Comparison of ENCODE assay signal across 8 cellular contexts in genomic region chr19:37078717-37079032, GRCh38. TPM values are rescaled to one million over a fixed set of nuclear protein-coding genes. Genes with fewer than 3 reads are reported as not detected.
DNase-seq lines count a peak whose midpoint lies in the region; ATAC-seq, FAIRE-seq and TF ChIP-seq lines count a peak whose summit lies in the region.

No MANE protein-coding gene starts in this region.

- POLR2A ChIA-PET in HepG2 (lab: Yijun Ruan, JAX), result interaction anchor here (0.7 to 1.8 kb wide), 11 partner anchors 23 to 701 kb away, joined by 3 to 17 read pairs (median 4); partner anchors contain the start of genes ZNF345, ZNF383, ZNF527 and ZNF529

- no peaks in the 10 kb centered on the region for H3K27me3 Mint-ChIP-seq in activated T-cell treated with anti-CD3 and anti-CD28 coated beads, Interleukin-2, amount 50 U/mL, for 4 hours (ENCODE audit: low read depth)

- peak overlapping the region; percentile 83 for H3K4me2 ChIP-seq in HepG2 (ENCODE audit: low read depth, low read length)

- H3K27me3 ChIP-seq in adipocyte (replicated peaks; ENCODE audit: control insufficient read depth, insufficient read depth, low read length) (no peaks in the 10 kb centered on the region), HepG2 (ENCODE audit: control insufficient read depth in 1 of 2, insufficient read depth in 2 of 2, low read length in 2 of 2) (no peaks in the 10 kb centered on the region; a peak in 1 of 5 replicates), thyroid gland (no peaks in the 10 kb centered on the region)

- TF ChIP-seq POLR2A in HepG2 (IDR thresholded peaks at IDR 0.05; ENCODE audit: insufficient read depth in 1 of 2, low read depth in 2 of 2, low read length in 2 of 2) (no peak), thyroid gland (IDR thresholded peaks at IDR 0.05) (no peak), H54 (IDR thresholded peaks at IDR 0.05; ENCODE audit: low read depth, low read length) (no peak)

- peaks cover 14% of the 10 kb centered on the region for H3K4me1 ChIP-seq in adipocyte (ENCODE audit: control insufficient read depth, insufficient read depth, low read length)
- peaks cover 14% of the 10 kb centered on the region for H3K4me1 ChIP-seq in HepG2 (ENCODE audit: insufficient read depth, low read length)
- H3K4me1 ChIP-seq in thyroid gland, result peaks cover 7 to 10% of the 10 kb centered on the region in 2 donors

- CTCF ChIA-PET in HepG2 (lab: Yijun Ruan, JAX; ENCODE audit: low intra/inter-chr PET ratio, low total read pairs), result no interaction called here

- peak overlapping the region; percentile 93 for H3K4me3 Mint-ChIP-seq in activated T-cell treated with anti-CD3 and anti-CD28 coated beads, Interleukin-2, amount 50 U/mL, for 4 hours

- H3K4me3 ChIP-seq in adipocyte (ENCODE audit: low read length) (peak overlapping the region; percentile 95), HepG2 (replicated peaks in 1 of 3; ENCODE audit: insufficient read depth in 1 of 3, low read depth in 2 of 3, low read length in 3 of 3) (peak overlapping the region; percentile 84 to 91 (median 87)), thyroid gland (replicated peaks in 1 of 3) (peak overlapping the region; percentile 34 to 62 (median 58))

- intact Hi-C loops in HepG2 (cut with micrococcal nuclease; ENCODE audit: unreplicated experiment) (loop anchor here (1.0 to 5.0 kb wide), 4 partner anchors 94 to 866 kb away; partner anchors contain the start of genes ZNF383, ZNF565, ZNF568 and ZNF585A), thyroid gland (cut with DNase I) (no loop called here)

- no peak for TF ChIP-seq RAD21 in HepG2 (CRISPR knock-in tag; IDR thresholded peaks at IDR 0.05)

- peaks cover 29% of the 10 kb centered on the region for H3K4me1 Mint-ChIP-seq in activated T-cell treated with anti-CD3 and anti-CD28 coated beads, Interleukin-2, amount 50 U/mL, for 4 hours (ENCODE audit: low read depth)

- H3K27ac ChIP-seq in HepG2 (ENCODE audit: extremely low read length, insufficient read depth, low read length) (peak overlapping the region; percentile 69), thyroid gland (peak overlapping the region; percentile 66 to 81 (median 81))

- H3K9me3 Mint-ChIP-seq in activated T-cell treated with anti-CD3 and anti-CD28 coated beads, Interleukin-2, amount 50 U/mL, for 4 hours, result peaks cover 22% of the 10 kb centered on the region

- no peaks in the 10 kb centered on the region for H4K20me1 ChIP-seq in HepG2 (ENCODE audit: insufficient read depth, low read length)

- TF ChIP-seq EP300 in HepG2 (IDR thresholded peaks at IDR 0.05; ENCODE audit: low read depth in 2 of 2, low read length in 2 of 2) (no peak), HepG2 (CRISPR knock-in tag; IDR thresholded peaks at IDR 0.05; ENCODE audit: borderline replicate concordance) (no peak)

- peaks cover 35% of the 10 kb centered on the region for H3K36me3 Mint-ChIP-seq in activated T-cell treated with anti-CD3 and anti-CD28 coated beads, Interleukin-2, amount 50 U/mL, for 4 hours (ENCODE audit: insufficient read depth)

- H3K36me3 ChIP-seq in adipocyte (ENCODE audit: control insufficient read depth, insufficient read depth, low read length, severe bottlenecking) (peaks cover 5% of the 10 kb centered on the region), HepG2 (replicated peaks in 1 of 2; ENCODE audit: control insufficient read depth in 1 of 2, insufficient read depth in 2 of 2, low read length in 2 of 2) (no peaks in the 10 kb centered on the region), thyroid gland (no peaks in the 10 kb centered on the region)

- no peak for TF ChIP-seq CTCF in HepG2 (CRISPR knock-in tag; IDR thresholded peaks at IDR 0.05)
- TF ChIP-seq CTCF in thyroid gland (IDR thresholded peaks at IDR 0.05), result no peak

- DNase-seq in activated T-cell treated with anti-CD3 and anti-CD28 coated beads, Interleukin-2, amount 50 U/mL, for 4 hours, result no peak
- no peak for DNase-seq in activated T-cell treated with anti-CD3 and anti-CD28 coated beads, Interleukin-2, amount 50 U/mL, for 48 hours
- peak; percentile 11 for DNase-seq in adipocyte (ENCODE audit: low read depth)
- DNase-seq in HepG2 (ENCODE audit: low spot score), result no peak
- no peak for DNase-seq in thyroid gland
- DNase-seq in kidney tubule cell (ENCODE audit: low spot score), result no peak
- no peak for DNase-seq in H54 (ENCODE audit: insufficient read length, low spot score)

- H3K9me3 ChIP-seq in adipocyte (ENCODE audit: control insufficient read depth, low read length), result peaks cover 21% of the 10 kb centered on the region
- peaks cover 31% of the 10 kb centered on the region for H3K9me3 ChIP-seq in HepG2 (ENCODE audit: low read length)
- no peaks in the 10 kb centered on the region for H3K9me3 ChIP-seq in thyroid gland

- WGBS in HepG2 (ENCODE audit: low lambda C conversion rate), result 0% methylated on average over 7 of the region's 7 CpGs
- 0 to 2% methylated on average over 7 of the region's 7 CpGs for WGBS in thyroid gland, 2 donors

- peaks cover 8% of the 10 kb centered on the region for H3K79me2 ChIP-seq in HepG2 (ENCODE audit: insufficient read depth, low read length)

- peak overlapping the region; percentile 92 for H2AFZ ChIP-seq in HepG2 (ENCODE audit: low read length)

- BruUV-seq in HepG2 (replicated peaks; lab: Mats Ljungman, UMichigan), result TSS peak; percentile 68

- in situ Hi-C loops in HepG2 (cut with HindIII; ENCODE audit: extremely low pct_ligation_motif_present, low pct_unique_long_range_greater_than_20kb), result no loop called here

- H3K9ac ChIP-seq in adipocyte (ENCODE audit: low read length) (peak overlapping the region; percentile 97), HepG2 (ENCODE audit: insufficient read depth, low read depth, low read length) (peak overlapping the region; percentile 81)

- no peak for ATAC-seq in activated T-cell treated with anti-CD3 and anti-CD28 coated beads, Interleukin-2, amount 50 U/mL, for 4 hours
- no peak for ATAC-seq in HepG2
- ATAC-seq in GM19397 (IDR thresholded peaks at IDR 0.05; ENCODE audit: unreplicated experiment), result no peak

- FAIRE-seq in HepG2 (lab: Jason Lieb, UNC) (no peak), H54 (lab: Jason Lieb, UNC) (no peak)

TF ChIP-seq in HepG2, 621 proteins besides CTCF, POLR2A, EP300 and RAD21 (continues in another document):
- TF ChIP-seq CREB1 (IDR thresholded peaks at IDR 0.05) (peak; percentile 57; the same call in 1 of the 2 replicates), CREB1 (CRISPR knock-in tag; IDR thresholded peaks at IDR 0.05) (no peak), SIX4 (CRISPR knock-in tag; IDR thresholded peaks at IDR 0.05) (no peak), TAF1 (CRISPR knock-in tag; IDR thresholded peaks at IDR 0.05) (no peak)

RNA-seq across cellular contexts. Expression of gene ZNF420, which starts 0.4 kb away (rescaled TPM):
- total RNA-seq in activated T-cell treated with anti-CD3 and anti-CD28 coated beads, Interleukin-2, amount 50 U/mL, for 4 hours, result 10 to 100 TPM; 10.5 to 14.2 (median 12.5) TPM
- 6.6 and 11.1 TPM in 2 replicates for total RNA-seq in HepG2 (2016; rRNA removed; fragmentation: Illumina TruSeq; extraction: Trizol)
- 3.0 and 3.8 TPM in 2 replicates for total RNA-seq in HepG2 (2016; cell fraction: cytosol; rRNA removed; fragmentation: Illumina TruSeq; extraction: Trizol; ENCODE audit: low read depth)
- total RNA-seq in HepG2 (2016; cell fraction: insoluble cytoplasmic fraction; rRNA removed; fragmentation: Illumina TruSeq; extraction: Trizol), result 7.2 and 10.8 TPM in 2 replicates
- total RNA-seq in HepG2 (2016; cell fraction: membrane; rRNA removed; fragmentation: Illumina TruSeq; extraction: Trizol), result 4.6 and 4.9 TPM in 2 replicates
- total RNA-seq in HepG2 (2016; cell fraction: nucleus; rRNA removed; fragmentation: Illumina TruSeq; extraction: Trizol), result 6.0 and 6.7 TPM in 2 replicates
- 1.4 and 2.5 TPM in 2 replicates for polyA plus RNA-seq in HepG2 (2011; rRNA removed)
- 0.72 and 1.6 TPM in 2 replicates for polyA plus RNA-seq in HepG2 (2011; cell fraction: cytosol; rRNA removed)
- polyA plus RNA-seq in HepG2 (2011; cell fraction: nucleus; rRNA removed), result 0.40 and 1.8 TPM in 2 replicates
- 3.2 and 3.4 TPM in 2 replicates for polyA plus RNA-seq in HepG2 (2012)
- 0.36 and 1.2 TPM in 2 replicates for polyA plus RNA-seq in HepG2 (2016; cell fraction: cytosol; fragmentation: Illumina TruSeq; extraction: Trizol; ENCODE audit: low read depth)
- 6.1 and 6.3 TPM in 2 replicates for polyA plus RNA-seq in HepG2 (2016; cell fraction: insoluble cytoplasmic fraction; fragmentation: Illumina TruSeq; extraction: Trizol; ENCODE audit: low read depth)
- polyA plus RNA-seq in HepG2 (2016; cell fraction: membrane; fragmentation: Illumina TruSeq; extraction: Trizol; ENCODE audit: low read depth), result 0.83 and 1.9 TPM in 2 replicates
- polyA plus RNA-seq in HepG2 (2016; cell fraction: nucleus; fragmentation: Illumina TruSeq; extraction: Trizol; ENCODE audit: insufficient read depth, low read depth), result 3.7 and 3.9 TPM in 2 replicates
- 1.4 and 8.7 TPM in 2 replicates for polyA minus RNA-seq in HepG2 (2011; rRNA and poly(A)+ RNA removed; ENCODE audit: low replicate concordance)
- 1.6 and 4.6 TPM in 2 replicates for polyA minus RNA-seq in HepG2 (2011; cell fraction: cytosol; rRNA and poly(A)+ RNA removed)
- 5.5 and 6.6 TPM in 2 replicates for polyA minus RNA-seq in HepG2 (2011; cell fraction: nucleus; rRNA and poly(A)+ RNA removed)
- total RNA-seq in thyroid gland, result 10 to 100 TPM; 15.8 to 26.6 (median 16.8) TPM
